24 cellular contexts compared by ENCODE assay signal in genomic region chr3:120081719-120082118, GRCh38. TPM values are rescaled to one million over a fixed set of nuclear protein-coding genes. Genes with fewer than 3 reads are reported as not detected.
DNase-seq lines count a peak whose midpoint lies in the region; ATAC-seq and TF ChIP-seq lines count a peak whose summit lies in the region.
"Had no signal": no experiment of that assay in that cellular context is flagged by ENCODE, and none has a peak within 500 bp of the region (broad histone marks: within the 10 kb centered on the region; RNA-seq: fewer than 3 reads in every experiment).

No MANE protein-coding gene starts in this region.

- 90 to 93% methylated on average over 3 of the region's 3 CpGs for WGBS in testis, 2 donors

- H3K27ac ChIP-seq in testis = no peak overlapping the region
- H3K27ac ChIP-seq in coronary artery = no peak overlapping the region
- H3K27ac ChIP-seq: colonic mucosa had no signal

- H3K9me3 Mint-ChIP-seq in activated T-helper 2 cell treated with anti-CD3 and anti-CD28 coated beads, Interferon-gamma antibody, Interleukin-2, Interleukin-4, amounts not matched to agents 10 μg/mL and 5 μg/mL and 100 μg/mL, durations not matched to agents 14 hours and 24 hours and 36 hours = peaks cover 4% of the 10 kb centered on the region
- no peaks in the 10 kb centered on the region for H3K9me3 Mint-ChIP-seq in activated T-cell treated with anti-CD3 and anti-CD28 coated beads, Interleukin-2, amount 50 U/mL, for 24 hours
- H3K9me3 Mint-ChIP-seq: activated naive CD4-positive, alpha-beta T cell treated with anti-CD3 and anti-CD28 coated beads, Interleukin-2, amount 50 U/mL, for 72 hours; CD8-positive, alpha-beta T cell; T-helper 2 cell treated with Interferon-gamma antibody and Interleukin-4, amounts not matched to agents 5 μg/mL and 100 μg/mL, for 36 hours; WTC11 had no signal

- POLR2A ChIA-PET in GM10248 (lab: Yijun Ruan, JAX) = interaction anchor here (0.6 to 1.9 kb wide), 2 partner anchors 14 to 91 kb away, joined by 4 to 8 read pairs; no protein-coding TSS in a partner anchor

- no peak for TF ChIP-seq POLR2A in testis (IDR thresholded peaks at IDR 0.05)

- no peaks in the 10 kb centered on the region for H3K27me3 Mint-ChIP-seq in activated T-helper 2 cell treated with anti-CD3 and anti-CD28 coated beads, Interferon-gamma antibody, Interleukin-2, Interleukin-4, amounts not matched to agents 10 μg/mL and 5 μg/mL and 100 μg/mL, durations not matched to agents 14 hours and 24 hours and 36 hours (ENCODE audit: low read depth)
- no peaks in the 10 kb centered on the region for H3K27me3 Mint-ChIP-seq in activated T-cell treated with anti-CD3 and anti-CD28 coated beads, Interleukin-2, amount 50 U/mL, for 24 hours

- DNase-seq in GM10248 (ENCODE audit: extremely low spot score) = peak; percentile 23
- DNase-seq in activated T-helper 2 cell treated with anti-CD3 and anti-CD28 coated beads, Interferon-gamma antibody, Interleukin-2, Interleukin-4, amounts not matched to agents 10 μg/mL and 5 μg/mL and 100 μg/mL, durations not matched to agents 14 hours and 24 hours and 36 hours (ENCODE audit: low spot score) = no peak
- DNase-seq in testis = no peak
- no peak for DNase-seq in activated T-cell treated with anti-CD3 and anti-CD28 coated beads, Interleukin-2, amount 50 U/mL, for 24 hours
- no peak for DNase-seq in coronary artery (ENCODE audit: low spot score)
- DNase-seq: activated CD4-positive, alpha-beta T cell treated with anti-CD3 and anti-CD28 coated beads, Interleukin-2, amount 50 U/mL, for 48 hours; activated T-cell treated with anti-CD3 and anti-CD28 coated beads, Interleukin-2, amount 50 U/mL, for 1 hour; CD8-positive, alpha-beta T cell; colonic mucosa; DMS79; head of caudate nucleus; KG1; MV-4-11; NCI-H187 treated with DMSO at 0.1 percent for 48 hours; NCI-H446; nucleus accumbens; SK-N-SH; stimulated activated CD4-positive, alpha-beta T cell treated with anti-CD3 and anti-CD28 coated beads, Interleukin-12 subunit alpha, Interleukin-12 subunit beta, amount 100 ng/mL, for 4 hours had no signal

- ATAC-seq in GM19025 (IDR thresholded peaks at IDR 0.05; ENCODE audit: low read depth, unreplicated experiment) (peak; percentile 88), HG02759 (IDR thresholded peaks at IDR 0.05; ENCODE audit: unreplicated experiment) (peak; percentile 68), GM19324 (IDR thresholded peaks at IDR 0.05; ENCODE audit: low FRiP score, unreplicated experiment) (no peak)
- ATAC-seq: CD8-positive, alpha-beta T cell; WTC11 had no signal

- H3K4me1 Mint-ChIP-seq in activated T-helper 2 cell treated with anti-CD3 and anti-CD28 coated beads, Interferon-gamma antibody, Interleukin-2, Interleukin-4, amounts not matched to agents 10 μg/mL and 5 μg/mL and 100 μg/mL, durations not matched to agents 14 hours and 24 hours and 36 hours (ENCODE audit: low read depth) = peaks cover 31% of the 10 kb centered on the region
- H3K4me1 Mint-ChIP-seq in activated T-cell treated with anti-CD3 and anti-CD28 coated beads, Interleukin-2, amount 50 U/mL, for 24 hours (ENCODE audit: low read depth) = peaks cover 70% of the 10 kb centered on the region

- H3K27ac Mint-ChIP-seq in activated T-helper 2 cell treated with anti-CD3 and anti-CD28 coated beads, Interferon-gamma antibody, Interleukin-2, Interleukin-4, amounts not matched to agents 10 μg/mL and 5 μg/mL and 100 μg/mL, durations not matched to agents 14 hours and 24 hours and 36 hours = peak overlapping the region; percentile 54
- H3K27ac Mint-ChIP-seq in activated T-cell treated with anti-CD3 and anti-CD28 coated beads, Interleukin-2, amount 50 U/mL, for 24 hours = no peak overlapping the region
- H3K27ac Mint-ChIP-seq: activated naive CD4-positive, alpha-beta T cell treated with anti-CD3 and anti-CD28 coated beads, Interleukin-2, amount 50 U/mL, for 72 hours; CD8-positive, alpha-beta T cell; T-helper 2 cell treated with Interferon-gamma antibody and Interleukin-4, amounts not matched to agents 5 μg/mL and 100 μg/mL, for 36 hours; WTC11 had no signal

- intact Hi-C loops in activated T-helper 2 cell treated with anti-CD3 and anti-CD28 coated beads, Interferon-gamma antibody, Interleukin-2, Interleukin-4, amounts not matched to agents 10 μg/mL and 5 μg/mL and 100 μg/mL, durations not matched to agents 14 hours and 24 hours and 36 hours (cut with micrococcal nuclease) = no loop called here
- intact Hi-C loops in testis (cut with DNase I; ENCODE audit: low total_unique reads) = no loop called here

- no peak overlapping the region for H3K4me3 Mint-ChIP-seq in activated T-helper 2 cell treated with anti-CD3 and anti-CD28 coated beads, Interferon-gamma antibody, Interleukin-2, Interleukin-4, amounts not matched to agents 10 μg/mL and 5 μg/mL and 100 μg/mL, durations not matched to agents 14 hours and 24 hours and 36 hours (ENCODE audit: low read depth)
- H3K4me3 Mint-ChIP-seq in activated T-cell treated with anti-CD3 and anti-CD28 coated beads, Interleukin-2, amount 50 U/mL, for 24 hours = no peak overlapping the region
- H3K4me3 Mint-ChIP-seq: CD8-positive, alpha-beta T cell; T-helper 2 cell treated with Interferon-gamma antibody and Interleukin-4, amounts not matched to agents 5 μg/mL and 100 μg/mL, for 36 hours; WTC11 had no signal

- H3K36me3 ChIP-seq in testis (ENCODE audit: low read depth, missing control alignments) = no peaks in the 10 kb centered on the region
- H3K36me3 ChIP-seq: colonic mucosa had no signal

- H3K36me3 Mint-ChIP-seq in activated T-helper 2 cell treated with anti-CD3 and anti-CD28 coated beads, Interferon-gamma antibody, Interleukin-2, Interleukin-4, amounts not matched to agents 10 μg/mL and 5 μg/mL and 100 μg/mL, durations not matched to agents 14 hours and 24 hours and 36 hours (ENCODE audit: low read depth) = peaks cover 42% of the 10 kb centered on the region
- H3K36me3 Mint-ChIP-seq in activated T-cell treated with anti-CD3 and anti-CD28 coated beads, Interleukin-2, amount 50 U/mL, for 24 hours (ENCODE audit: low read depth) = peaks cover 23% of the 10 kb centered on the region

- CTCF ChIA-PET in GM10248 (lab: Yijun Ruan, JAX) = interaction anchor here (1.3 to 2.8 kb wide), 4 partner anchors 9 to 115 kb away, joined by 3 to 14 read pairs (median 6); no protein-coding TSS in a partner anchor

- H3K4me1 ChIP-seq in testis = no peaks in the 10 kb centered on the region
- H3K4me1 ChIP-seq: colonic mucosa had no signal

- H3K9me3 ChIP-seq in testis = no peaks in the 10 kb centered on the region
- H3K9me3 ChIP-seq: colonic mucosa, SK-N-SH had no signal

- TF ChIP-seq CTCF in GM10248 (IDR thresholded peaks at IDR 0.05; ENCODE audit: control extremely low read depth, extremely low read depth, low read depth, missing control alignments) = no peak
- no peak for TF ChIP-seq CTCF in testis (IDR thresholded peaks at IDR 0.05)
- TF ChIP-seq CTCF in coronary artery (IDR thresholded peaks at IDR 0.05) = no peak

- H3K4me3 ChIP-seq in testis (no peak overlapping the region), coronary artery (no peak overlapping the region)
- H3K4me3 ChIP-seq: colonic mucosa had no signal

- H3K27me3 ChIP-seq in testis = no peaks in the 10 kb centered on the region
- H3K27me3 ChIP-seq: colonic mucosa had no signal

RNA-seq across cellular contexts. Expression of gene GSK3B, which starts 12.5 kb away (rescaled TPM):
- total RNA-seq in activated T-helper 2 cell treated with anti-CD3 and anti-CD28 coated beads, Interferon-gamma antibody, Interleukin-2, Interleukin-4, amounts not matched to agents 10 μg/mL and 5 μg/mL and 100 μg/mL, durations not matched to agents 14 hours and 24 hours and 36 hours = 34.4 and 35.7 TPM in 2 replicates
- total RNA-seq in testis = 10 to 100 TPM; 65.1 to 73.1 TPM
- 64.9 TPM for polyA plus RNA-seq in testis (ENCODE audit: insufficient read depth, low read depth, low replicate concordance)
